12 cellular contexts compared by ENCODE assay signal in genomic region chr3:10557783-10558373, GRCh38.
DNase-seq lines count a peak whose midpoint lies in the region; TF ChIP-seq lines count a peak whose summit lies in the region.
"Had no signal": no experiment of that assay in that cellular context is flagged by ENCODE, and none has a peak within 500 bp of the region (broad histone marks: within the 10 kb centered on the region; RNA-seq: fewer than 3 reads in every experiment).

No MANE protein-coding gene starts in this region.

- no peak for TF ChIP-seq CTCF in brain microvascular endothelial cell (IDR thresholded peaks at IDR 0.05; ENCODE audit: low read depth, low read length, missing control alignments)

- H3K27ac ChIP-seq in brain microvascular endothelial cell = no peak overlapping the region
- H3K27ac ChIP-seq: cardiac muscle cell, HL-60, SJSA1 had no signal

- H3K27me3 ChIP-seq in brain microvascular endothelial cell (replicated peaks) = no peaks in the 10 kb centered on the region
- H3K27me3 ChIP-seq: SJSA1 had no signal

- H3K36me3 ChIP-seq in brain microvascular endothelial cell (replicated peaks) = no peaks in the 10 kb centered on the region
- H3K36me3 ChIP-seq: cardiac muscle cell, SJSA1 had no signal

- DNase-seq in ELR (ENCODE audit: low read depth) (peak; percentile 81), MV-4-11 (lab: John Stamatoyannopoulos, UW) (peak; percentile 72), brain microvascular endothelial cell (peak; percentile 62), non-pigmented ciliary epithelial cell (ENCODE audit: low read depth) (peak; percentile 15), NCI-H1417 (lab: John Stamatoyannopoulos, UW) (no peak), COLO668 (lab: John Stamatoyannopoulos, UW; ENCODE audit: unreplicated experiment) (no peak), OCI-M2 (lab: John Stamatoyannopoulos, UW; ENCODE audit: unreplicated experiment) (no peak)
- DNase-seq in stimulated activated CD4-positive, alpha-beta T cell treated with anti-CD3 and anti-CD28 coated beads, Interleukin-15, amount 100 ng/mL, for 24 hours = no peak
- DNase-seq: NCI-H2081 treated with DMSO at 0.1 percent for 48 hours had no signal

- in situ Hi-C loops in brain microvascular endothelial cell (cut with HindIII; ENCODE audit: low pct_ligation_motif_present, low sequenced_read_pairs) = no loop called here

- H3K4me3 ChIP-seq in brain microvascular endothelial cell (ENCODE audit: low read depth, low read length) = no peak overlapping the region
- H3K4me3 ChIP-seq: cardiac muscle cell, SJSA1 had no signal

Comparison
In these comparisons a context has a peak if more than half of its experiments do, and no peak if none do; other contexts are left out.
1. DNase-seq: peak in ELR (single experiment), MV-4-11 (single experiment), brain microvascular endothelial cell (single experiment) and non-pigmented ciliary epithelial cell (single experiment); none in NCI-H1417 (0 of 3), COLO668 (single experiment), OCI-M2 (single experiment) and stimulated activated CD4-positive, alpha-beta T cell treated with anti-CD3 and anti-CD28 coated beads, Interleukin-15, amount 100 ng/mL, for 24 hours (single experiment).